Comparison of ENCODE assay signal across 5 cellular contexts in genomic region chr7:159133072-159133471, GRCh38. TPM values are rescaled to one million over a fixed set of nuclear protein-coding genes. Genes with fewer than 3 reads are reported as not detected.
"Had no signal": no experiment of that assay in that cellular context is flagged by ENCODE, and none has a peak within 500 bp of the region (broad histone marks: within the 10 kb centered on the region; RNA-seq: fewer than 3 reads in every experiment).

No MANE protein-coding gene starts in this region.

RNA-seq across cellular contexts. Expression of gene VIPR2, which starts 11.6 kb away (rescaled TPM):
- total RNA-seq: IMR-90, LHCN-M2, MCF 10A, OCI-LY7, PC-3 had no signal
- polyA plus RNA-seq: IMR-90 had no signal
